In the genomic region with DNA sequence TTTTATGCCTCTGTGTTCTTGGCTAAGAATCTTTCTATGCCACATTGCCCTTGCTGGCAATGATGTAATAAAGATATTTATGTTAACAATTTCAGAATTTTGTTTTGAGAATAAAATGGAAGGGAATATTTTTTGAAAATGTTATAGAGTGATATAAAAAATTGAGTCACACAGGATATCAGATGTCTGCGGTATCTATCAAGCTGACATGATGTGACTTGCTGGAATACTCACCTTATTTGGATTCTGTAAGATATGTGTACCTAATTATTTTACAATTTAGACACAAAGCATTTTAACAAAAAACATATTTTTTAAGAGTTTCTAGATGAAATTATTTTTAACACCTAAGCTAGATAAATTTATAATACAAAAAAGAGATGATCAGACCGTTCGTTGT, we compare ENCODE assay signal across 10 cellular contexts.
"Had no signal": no experiment of that assay in that cellular context is flagged by ENCODE, and none has a peak within 500 bp of the region (broad histone marks: within the 10 kb centered on the region; RNA-seq: fewer than 3 reads in every experiment).

No MANE protein-coding gene starts in this region.

- FAIRE-seq: HepG2 had no signal

- H3K4me1 ChIP-seq: HAP-1 had no signal

- H3K27me3 Mint-ChIP-seq: IgD-negative memory B cell had no signal

- H3K36me3 ChIP-seq: HAP-1 had no signal

- H3K4me3 Mint-ChIP-seq: HFFc6, IgD-negative memory B cell had no signal

- H3K27ac ChIP-seq: GM23248, HL-60 had no signal

- ATAC-seq: HCT116, HepG2 had no signal

- H3K36me3 Mint-ChIP-seq: IgD-negative memory B cell had no signal

- H3K27ac Mint-ChIP-seq: HFFc6, IgD-negative memory B cell had no signal

- H3K4me3 ChIP-seq: GM23248, HAP-1 had no signal

- H3K9me3 ChIP-seq: HAP-1 had no signal

- H3K9me3 Mint-ChIP-seq: HFFc6 had no signal

- DNase-seq: GM23248, GOT3, H7, KBM-7 had no signal

- H3K4me1 Mint-ChIP-seq: IgD-negative memory B cell had no signal
